Comparison of ENCODE assay signal across 23 cellular contexts in genomic region chr10:94462130-94462529, GRCh38. TPM values are rescaled to one million over a fixed set of nuclear protein-coding genes. Genes with fewer than 3 reads are reported as not detected.
"Had no signal": no experiment of that assay in that cellular context is flagged by ENCODE, and none has a peak within 500 bp of the region (broad histone marks: within the 10 kb centered on the region; RNA-seq: fewer than 3 reads in every experiment).

No MANE protein-coding gene starts in this region.

- H3K4me1 Mint-ChIP-seq: immature natural killer cell; mesothelial cell of epicardium; naive B cell; naive thymus-derived CD8-positive, alpha-beta T cell had no signal

- H3K27ac ChIP-seq: coronary artery, dorsolateral prefrontal cortex, esophagus muscularis mucosa, foreskin keratinocyte, gastroesophageal sphincter, heart left ventricle, hepatocyte, left lung, lower lobe of right lung had no signal

- H3K4me1 ChIP-seq: esophagus muscularis mucosa, foreskin keratinocyte, gastroesophageal sphincter, heart left ventricle, left lung, lower lobe of right lung had no signal

- H3K4me2 ChIP-seq: hepatocyte had no signal

- H3K4me3 ChIP-seq: coronary artery, dorsolateral prefrontal cortex, esophagus muscularis mucosa, gastroesophageal sphincter, heart left ventricle, hepatocyte, left lung, lower lobe of right lung, mucosa of descending colon had no signal

- DNase-seq: dermis blood vessel endothelial cell; dorsolateral prefrontal cortex; effector CD4-positive, alpha-beta T cell; effector memory CD4-positive, alpha-beta T cell; foreskin keratinocyte; heart left ventricle; hypothalamus; immature natural killer cell; islet precursor cell; left cardiac atrium; left lung; left ventricle myocardium superior; lower lobe of right lung; mesenchymal stem cell; mucosa of descending colon; naive B cell; naive thymus-derived CD8-positive, alpha-beta T cell had no signal

- H3K27me3 ChIP-seq: dorsolateral prefrontal cortex, esophagus muscularis mucosa, foreskin keratinocyte, gastroesophageal sphincter, heart left ventricle, hepatocyte, left lung had no signal

- H2AFZ ChIP-seq: hepatocyte had no signal

- H3K4me3 Mint-ChIP-seq: immature natural killer cell; mesothelial cell of epicardium; naive B cell; naive thymus-derived CD8-positive, alpha-beta T cell had no signal

- FAIRE-seq: endothelial cell of umbilical vein had no signal

- ATAC-seq: foreskin keratinocyte; gastroesophageal sphincter; heart left ventricle; left cardiac atrium; left lung; left ventricle myocardium superior; lower lobe of right lung; mucosa of descending colon; naive thymus-derived CD8-positive, alpha-beta T cell had no signal

- H3K36me3 ChIP-seq: lower lobe of right lung had no signal

- H3K27ac Mint-ChIP-seq: immature natural killer cell; mesothelial cell of epicardium; naive thymus-derived CD8-positive, alpha-beta T cell had no signal

RNA-seq across cellular contexts. Expression of gene TBC1D12, which starts 59.8 kb away (rescaled TPM):
- polyA plus RNA-seq: naive thymus-derived CD8-positive, alpha-beta T cell had no signal
